12 cellular contexts compared by ENCODE assay signal in the genomic region with DNA sequence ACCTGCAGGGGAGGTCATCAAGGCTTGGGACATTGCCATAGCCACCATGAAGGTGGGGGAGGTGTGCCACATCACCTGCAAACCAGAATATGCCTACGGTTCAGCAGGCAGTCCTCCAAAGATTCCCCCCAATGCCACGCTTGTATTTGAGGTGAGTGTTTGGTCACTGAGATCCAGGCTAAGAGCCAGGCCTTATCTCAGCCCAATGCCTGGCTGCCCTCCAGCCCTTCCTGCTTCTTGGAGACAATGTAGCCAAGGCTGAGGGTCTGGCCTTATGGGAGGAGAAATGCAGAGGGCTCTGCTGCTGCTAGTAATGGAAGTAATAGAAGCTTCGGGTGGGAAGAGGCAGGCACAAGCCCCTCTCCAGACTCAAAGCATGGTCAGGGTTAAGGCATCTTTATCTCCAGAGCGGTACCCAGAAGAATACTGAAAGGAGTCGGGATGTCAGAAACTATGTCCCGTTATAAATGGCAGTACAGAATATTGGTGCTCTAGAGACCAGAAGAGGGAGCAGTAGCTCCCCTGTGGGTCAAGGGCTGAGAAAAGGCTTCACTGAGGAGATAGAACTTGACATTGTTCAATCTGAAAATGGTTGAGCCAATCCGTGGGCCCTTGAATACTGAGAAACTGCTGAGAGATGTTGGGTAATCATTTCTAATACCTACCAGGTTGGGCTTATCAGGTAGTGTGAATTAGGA. TPM values are rescaled to one million over a fixed set of nuclear protein-coding genes. Genes with fewer than 3 reads are reported as not detected.
A peak's percentile ranks its signal among the peaks of the same experiment; 100 is the strongest.
DNase-seq lines count a peak whose midpoint lies in the region; ATAC-seq and TF ChIP-seq lines count a peak whose summit lies in the region.
"Had no signal": no experiment of that assay in that cellular context is flagged by ENCODE, and none has a peak within 500 bp of the region (broad histone marks: within the 10 kb centered on the region; RNA-seq: fewer than 3 reads in every experiment).

No MANE protein-coding gene starts in this region.

- H3K56ac ChIP-seq in IMR-90 (ENCODE audit: extremely low read depth, insufficient read depth, low read length) = no peak overlapping the region

- H3K9me1 ChIP-seq in IMR-90 (ENCODE audit: insufficient read depth, low read length) = peaks cover 8% of the 10 kb centered on the region; the same call in 1 of the 2 replicates

- no peak overlapping the region for H3K27ac ChIP-seq in CD4-positive, alpha-beta T cell (ENCODE audit: low read depth, low read length)
- H3K27ac ChIP-seq in IMR-90 (ENCODE audit: insufficient read depth, low read length) (no peak overlapping the region), lower lobe of right lung (no peak overlapping the region)
- H3K27ac ChIP-seq: epithelial cell of prostate had no signal

- no peak overlapping the region for H2BK20ac ChIP-seq in IMR-90 (ENCODE audit: low read depth, low read length)

- H3K4ac ChIP-seq in IMR-90 (ENCODE audit: low read depth, low read length) = no peak overlapping the region

- no peaks in the 10 kb centered on the region for H3K27me3 Mint-ChIP-seq in CD4-positive, alpha-beta T cell
- H3K27me3 Mint-ChIP-seq in central memory CD8-positive, alpha-beta T cell = no peaks in the 10 kb centered on the region

- peaks cover 33 to 46% of the 10 kb centered on the region in 2 experiments for H3K79me1 ChIP-seq in IMR-90 (ENCODE audit: low read depth in 1 of 2, low read length in 2 of 2)

- H3K36me3 ChIP-seq in IMR-90 (ENCODE audit: control insufficient read depth, insufficient read depth, low read length) (peaks cover 39% of the 10 kb centered on the region), lower lobe of right lung (peaks cover 58% of the 10 kb centered on the region)
- H3K36me3 ChIP-seq: uterus had no signal

- H3K18ac ChIP-seq in IMR-90 (ENCODE audit: low read depth, low read length) = no peak overlapping the region

- CTCF ChIA-PET in CD4-positive, alpha-beta T cell (lab: Charles Lee) = no interaction called here
- CTCF ChIA-PET in IMR-90 (lab: Yijun Ruan, JAX) = no interaction called here

- H3K27ac Mint-ChIP-seq in CD4-positive, alpha-beta T cell = peak overlapping the region; percentile 27
- no peak overlapping the region for H3K27ac Mint-ChIP-seq in central memory CD8-positive, alpha-beta T cell (ENCODE audit: low read depth)

- H3K4me1 ChIP-seq in IMR-90 (ENCODE audit: control insufficient read depth, insufficient read depth, low read length) = peaks cover 4% of the 10 kb centered on the region; the same call in 1 of the 2 replicates
- peaks cover 29% of the 10 kb centered on the region for H3K4me1 ChIP-seq in lower lobe of right lung

- POLR2A ChIA-PET in CD4-positive, alpha-beta T cell (lab: Charles Lee) = interaction anchor here (4.9 kb wide), 1 partner anchor 107 kb away, joined by 48 read pairs; no protein-coding TSS in a partner anchor
- POLR2A ChIA-PET in IMR-90 (lab: Charles Lee; ENCODE audit: unreplicated experiment) = no interaction called here

- H4K8ac ChIP-seq in IMR-90 (ENCODE audit: low read depth in 2 of 2, low read length in 2 of 2) = no peak overlapping the region

- no peak overlapping the region for H3K23ac ChIP-seq in IMR-90 (ENCODE audit: low read depth, low read length)

- H3K14ac ChIP-seq in IMR-90 (replicated peaks; ENCODE audit: low read depth, low read length) = no peak overlapping the region

- H4K20me1 ChIP-seq in IMR-90 (ENCODE audit: insufficient read depth, low read length) = peaks cover 21% of the 10 kb centered on the region; the same call in 1 of the 2 replicates

- no peak overlapping the region for H2AK9ac ChIP-seq in IMR-90 (replicated peaks; ENCODE audit: low read depth, low read length, poor library complexity)

- TF ChIP-seq RAD21 in IMR-90 (IDR thresholded peaks at IDR 0.05; ENCODE audit: low read length) = no peak

- TF ChIP-seq POLR2A in IMR-90 (IDR thresholded peaks at IDR 0.05; ENCODE audit: low read depth, low read length) = no peak

- H3K9me3 Mint-ChIP-seq in CD4-positive, alpha-beta T cell = no peaks in the 10 kb centered on the region
- H3K9me3 Mint-ChIP-seq in central memory CD8-positive, alpha-beta T cell = no peaks in the 10 kb centered on the region

- intact Hi-C loops in CD4-positive, alpha-beta T cell (cut with DNase I, micrococcal nuclease) = loop anchor here in 1 of 2 experiments (1.0 to 10.0 kb wide), 4 partner anchors 12 to 793 kb away; a partner anchor contains a TSS
- intact Hi-C loops in IMR-90 (cut with micrococcal nuclease) = no loop called here
- intact Hi-C loops in lower lobe of right lung (cut with DNase I) = no loop called here

- TF ChIP-seq CTCF in CD4-positive, alpha-beta T cell (IDR thresholded peaks at IDR 0.05) = no peak
- TF ChIP-seq CTCF in IMR-90 (conservative IDR thresholded peaks at IDR 0.05; ENCODE audit: low read depth, low read length) (0 out of 2 replicates have a peak, but pooled peaks have one; percentile 14), lower lobe of right lung (IDR thresholded peaks at IDR 0.05) (no peak)

- no peak overlapping the region for H2BK5ac ChIP-seq in IMR-90 (ENCODE audit: low read depth, low read length, poor library complexity, severe bottlenecking)

- no peak overlapping the region for H2BK120ac ChIP-seq in IMR-90 (ENCODE audit: low read depth, low read length)

- H4K5ac ChIP-seq in IMR-90 (ENCODE audit: low read depth, low read length) = no peak overlapping the region

- no peak overlapping the region for H2AFZ ChIP-seq in IMR-90 (replicated peaks; ENCODE audit: low read length, poor library complexity)

- in situ Hi-C loops in IMR-90 (cut with MboI; ENCODE audit: low sequenced_read_pairs) = no loop called here

- H3K36me3 Mint-ChIP-seq in CD4-positive, alpha-beta T cell (ENCODE audit: low read depth) = peaks cover 69% of the 10 kb centered on the region
- peaks cover 41% of the 10 kb centered on the region for H3K36me3 Mint-ChIP-seq in central memory CD8-positive, alpha-beta T cell (ENCODE audit: insufficient read depth)

- BruUV-seq in IMR-90 (replicated peaks; lab: Mats Ljungman, UMichigan) = no TSS peak

- no peak overlapping the region for H2BK15ac ChIP-seq in IMR-90 (ENCODE audit: low read depth, low read length)

- H2AK5ac ChIP-seq in IMR-90 (ENCODE audit: low read depth, low read length) = no peak overlapping the region

- peak overlapping the region; percentile 73 for H3K4me3 Mint-ChIP-seq in CD4-positive, alpha-beta T cell
- peak overlapping the region; percentile 91 for H3K4me3 Mint-ChIP-seq in central memory CD8-positive, alpha-beta T cell

- no peak overlapping the region for H3K4me2 ChIP-seq in IMR-90 (ENCODE audit: low read depth, low read length)

- no peak overlapping the region for H3K9ac ChIP-seq in IMR-90 (ENCODE audit: low read depth, low read length)

- H3K9me3 ChIP-seq in CD4-positive, alpha-beta T cell (ENCODE audit: control insufficient read depth, low read length) = no peaks in the 10 kb centered on the region
- H3K9me3 ChIP-seq in IMR-90 (ENCODE audit: control insufficient read depth, insufficient read depth, low read length) (no peaks in the 10 kb centered on the region), lower lobe of right lung (no peaks in the 10 kb centered on the region)
- H3K9me3 ChIP-seq: uterus had no signal

- ATAC-seq in CD4-positive, alpha-beta T cell (ENCODE audit: poor library complexity) = no peak
- ATAC-seq in IMR-90 (ENCODE audit: low read depth) (no peak), lower lobe of right lung (no peak)
- no peak for ATAC-seq in central memory CD8-positive, alpha-beta T cell (replicated peaks; ENCODE audit: extremely low read depth, poor library complexity, severe bottlenecking)

- H3K4me3 ChIP-seq in IMR-90 (ENCODE audit: insufficient read depth, low read depth, low read length) = no peak overlapping the region
- H3K4me3 ChIP-seq in lower lobe of right lung = no peak overlapping the region
- H3K4me3 ChIP-seq: uterus had no signal

- H3K4me1 Mint-ChIP-seq in CD4-positive, alpha-beta T cell (ENCODE audit: low read depth) = peaks cover 25% of the 10 kb centered on the region
- peaks cover 9% of the 10 kb centered on the region for H3K4me1 Mint-ChIP-seq in central memory CD8-positive, alpha-beta T cell

- dilution Hi-C loops in IMR-90 (cut with HindIII; ENCODE audit: low sequenced_read_pairs, unreplicated experiment) = no loop called here

- no peak overlapping the region for H4K91ac ChIP-seq in IMR-90 (ENCODE audit: insufficient read depth, low read depth, low read length)

- 100% methylated on average over 1 of the region's 7 CpGs; no CpG with 5 or more reads in 1 of the 2 experiments for WGBS in IMR-90 (ENCODE audit: extremely low coverage in 2 of 2, insufficient read length in 1 of 2), 2 experiments

- DNase-seq in CD4-positive, alpha-beta T cell = no peak
- DNase-seq in IMR-90 (no peak), mesenteric fat pad (ENCODE audit: low spot score) (peak; percentile 68), lower lobe of right lung (no peak), DMS114 treated with DMSO at 0.1 percent for 48 hours (lab: John Stamatoyannopoulos, UW; ENCODE audit: unreplicated experiment) (no peak), NCI-H1048 (lab: John Stamatoyannopoulos, UW) (no peak)
- DNase-seq in central memory CD8-positive, alpha-beta T cell (ENCODE audit: low spot score in 2 of 2) = no peak
- no peak for DNase-seq in stimulated activated CD4-positive, alpha-beta T cell treated with anti-CD3 and anti-CD28 coated beads, Interleukin-4, amount 100 ng/mL, for 1 hour
- DNase-seq: stimulated activated CD4-positive, alpha-beta T cell treated with anti-CD3 and anti-CD28 coated beads, Interleukin-2, amount 100 ng/mL, for 24 hours had no signal

- no peaks in the 10 kb centered on the region for H3K27me3 ChIP-seq in CD4-positive, alpha-beta T cell (ENCODE audit: control insufficient read depth, insufficient read depth, low read length)
- H3K27me3 ChIP-seq in IMR-90 (ENCODE audit: control insufficient read depth, insufficient read depth, low read length) (no peaks in the 10 kb centered on the region), lower lobe of right lung (ENCODE audit: low read depth) (no peaks in the 10 kb centered on the region)
- H3K27me3 ChIP-seq: uterus had no signal

RNA-seq across cellular contexts. Expression of a gene that starts 3.1 kb away (rescaled TPM):
- 10 to 100 TPM; 35.7 to 40.3 TPM for total RNA-seq in CD4-positive, alpha-beta T cell
- 36.0 and 44.2 TPM in 2 replicates for total RNA-seq in IMR-90 (2012; rRNA removed)
- 31.4 and 35.7 TPM in 2 replicates for polyA plus RNA-seq in IMR-90 (2012; rRNA removed)
- 15.7 and 19.1 TPM in 2 replicates for polyA plus RNA-seq in IMR-90 (2012; cell fraction: cytosol; rRNA removed)
- polyA plus RNA-seq in IMR-90 (2012; cell fraction: nucleus; rRNA removed; ENCODE audit: low replicate concordance) = 19.1 and 24.9 TPM in 2 replicates
- 51.3 TPM for total RNA-seq in mesenteric fat pad
- total RNA-seq in lower lobe of right lung = 62.2 TPM

RNA-seq across cellular contexts. Expression of a gene that starts 14.6 kb away (rescaled TPM):
- 10 to 100 TPM; 61.3 to 68.5 TPM for total RNA-seq in CD4-positive, alpha-beta T cell
- 20.0 and 20.3 TPM in 2 replicates for total RNA-seq in IMR-90 (2012; rRNA removed)
- polyA plus RNA-seq in IMR-90 (2012; rRNA removed) = 23.2 and 25.5 TPM in 2 replicates
- 12.3 and 33.6 TPM in 2 replicates for polyA plus RNA-seq in IMR-90 (2012; cell fraction: cytosol; rRNA removed)
- polyA plus RNA-seq in IMR-90 (2012; cell fraction: nucleus; rRNA removed; ENCODE audit: low replicate concordance) = 88.1 and 99.1 TPM in 2 replicates
- total RNA-seq in mesenteric fat pad = 23.4 TPM
- 43.8 TPM for total RNA-seq in lower lobe of right lung

RNA-seq across cellular contexts. Expression of a gene that starts 37.0 kb away (rescaled TPM):
- total RNA-seq in CD4-positive, alpha-beta T cell = not detected
- total RNA-seq in IMR-90 (2012; rRNA removed) = 0.18 and 0.28 TPM in 2 replicates
- polyA plus RNA-seq in IMR-90 (2012; rRNA removed) = 0.19 and 0.27 TPM in 2 replicates
- polyA plus RNA-seq in IMR-90 (2012; cell fraction: cytosol; rRNA removed) = 0.01 and 0.27 TPM in 2 replicates
- polyA plus RNA-seq in IMR-90 (2012; cell fraction: nucleus; rRNA removed; ENCODE audit: low replicate concordance) = 0.14 and 0.28 TPM in 2 replicates
- total RNA-seq in mesenteric fat pad = 1.3 TPM
- 0.77 TPM for total RNA-seq in lower lobe of right lung
- total RNA-seq: mononuclear cell had no signal

RNA-seq across cellular contexts. Expression of a gene that starts 59.0 kb away (rescaled TPM):
- not detected for total RNA-seq in CD4-positive, alpha-beta T cell
- total RNA-seq in IMR-90 (2012; rRNA removed) (not detected in 2 replicates), mesenteric fat pad (not detected), lower lobe of right lung (not detected)
- not detected in 2 replicates for polyA plus RNA-seq in IMR-90 (2012; rRNA removed)
- not detected in 2 replicates for polyA plus RNA-seq in IMR-90 (2012; cell fraction: cytosol; rRNA removed)
- not detected in 2 replicates for polyA plus RNA-seq in IMR-90 (2012; cell fraction: nucleus; rRNA removed; ENCODE audit: low replicate concordance)
- total RNA-seq: mononuclear cell, uterus had no signal
